ENCODE assay signal across 28 cellular contexts in genomic region chr5:80632700-80633099, GRCh38.
"Had no signal": no experiment of that assay in that cellular context is flagged by ENCODE, and none has a peak within 500 bp of the region (broad histone marks: within the 10 kb centered on the region; RNA-seq: fewer than 3 reads in every experiment).

No MANE protein-coding gene starts in this region.

- H3K4me1 ChIP-seq: ascending aorta, SJCRH30 had no signal

- H3K27me3 ChIP-seq: ascending aorta, cardiac muscle cell, SJCRH30 had no signal

- H3K4me3 ChIP-seq: ascending aorta, cardiac muscle cell, SJCRH30, SK-N-MC had no signal

- H3K9me3 Mint-ChIP-seq: activated CD4-positive, alpha-beta T cell treated with anti-CD3 and anti-CD28 coated beads, Interleukin-2, amount 10 ng/mL, durations not matched to agents 24 days and 14 days; activated CD8-positive, alpha-beta T cell treated with anti-CD3 and anti-CD28 coated beads for 36 hours; activated naive CD4-positive, alpha-beta T cell treated with anti-CD3 and anti-CD28 coated beads, Interleukin-2, amount 50 U/mL, for 24 hours; activated naive CD8-positive, alpha-beta T cell treated with anti-CD3 and anti-CD28 coated beads, Interleukin-2, amount 10 ng/mL, durations not matched to agents 7 days and 5 days; activated T-cell treated with anti-CD3 and anti-CD28 coated beads, Interleukin-2, amount 50 U/mL, for 72 hours; activated T-helper 17 cell treated with anti-CD3 and anti-CD28 coated beads, Interleukin-2, amount 50 U/mL, for 72 hours; central memory CD8-positive, alpha-beta T cell had no signal

- H3K27ac ChIP-seq: ascending aorta, cardiac muscle cell, SJCRH30, SK-N-MC, WERI-Rb-1 had no signal

- H3K4me1 Mint-ChIP-seq: activated T-helper 17 cell treated with anti-CD3 and anti-CD28 coated beads, Interleukin-2, amount 50 U/mL, for 72 hours; central memory CD8-positive, alpha-beta T cell had no signal

- DNase-seq: activated CD4-positive, alpha-beta T cell treated with anti-CD3 and anti-CD28 coated beads, Interleukin-2, amount 10 ng/mL, durations not matched to agents 24 days and 14 days; activated CD4-positive, alpha-beta T cell treated with anti-CD3 and anti-CD28 coated beads, Interleukin-2, amount 50 U/mL, for 4 hours; activated CD4-positive, CD25-positive, alpha-beta regulatory T cell; activated CD8-positive, alpha-beta T cell treated with anti-CD3 and anti-CD28 coated beads for 36 hours; activated gamma-delta T cell; activated naive CD4-positive, alpha-beta T cell treated with Interleukin-2 at 50 U/mL for 16 hours; activated naive CD8-positive, alpha-beta T cell treated with anti-CD3 and anti-CD28 coated beads, Interleukin-2, amount 10 ng/mL, durations not matched to agents 7 days and 5 days; activated T-cell treated with anti-CD3 and anti-CD28 coated beads, Interleukin-2, amount 50 U/mL, for 1 hour; activated T-cell treated with anti-CD3 and anti-CD28 coated beads, Interleukin-2, amount 50 U/mL, for 72 hours; amygdala; NCI-H1105 treated with DMSO at 0.1 percent for 48 hours; NCI-H1436; NCI-H1694; NCI-H1930; NCI-H2081 treated with DMSO at 0.1 percent for 48 hours; NCI-H226; NCI-H446 treated with DMSO at 0.1 percent for 48 hours; NCI-H524; SHP77; SJCRH30; T1000; WERI-Rb-1 had no signal

- H3K27me3 Mint-ChIP-seq: activated CD4-positive, alpha-beta T cell treated with anti-CD3 and anti-CD28 coated beads, Interleukin-2, amount 10 ng/mL, durations not matched to agents 24 days and 14 days; activated CD8-positive, alpha-beta T cell treated with anti-CD3 and anti-CD28 coated beads for 36 hours; activated naive CD4-positive, alpha-beta T cell treated with anti-CD3 and anti-CD28 coated beads, Interleukin-2, amount 50 U/mL, for 24 hours; activated naive CD8-positive, alpha-beta T cell treated with anti-CD3 and anti-CD28 coated beads, Interleukin-2, amount 10 ng/mL, durations not matched to agents 7 days and 5 days; activated T-helper 17 cell treated with anti-CD3 and anti-CD28 coated beads, Interleukin-2, amount 50 U/mL, for 72 hours; central memory CD8-positive, alpha-beta T cell had no signal

- H3K9me3 ChIP-seq: ascending aorta, SJCRH30 had no signal

- H3K27ac Mint-ChIP-seq: activated CD4-positive, alpha-beta T cell treated with anti-CD3 and anti-CD28 coated beads, Interleukin-2, amount 10 ng/mL, durations not matched to agents 24 days and 14 days; activated CD8-positive, alpha-beta T cell treated with anti-CD3 and anti-CD28 coated beads for 36 hours; activated naive CD4-positive, alpha-beta T cell treated with anti-CD3 and anti-CD28 coated beads, Interleukin-2, amount 50 U/mL, for 24 hours; activated naive CD8-positive, alpha-beta T cell treated with anti-CD3 and anti-CD28 coated beads, Interleukin-2, amount 10 ng/mL, durations not matched to agents 7 days and 5 days; activated T-cell treated with anti-CD3 and anti-CD28 coated beads, Interleukin-2, amount 50 U/mL, for 72 hours; activated T-helper 17 cell treated with anti-CD3 and anti-CD28 coated beads, Interleukin-2, amount 50 U/mL, for 72 hours had no signal

- H3K4me3 Mint-ChIP-seq: activated CD4-positive, alpha-beta T cell treated with anti-CD3 and anti-CD28 coated beads, Interleukin-2, amount 10 ng/mL, durations not matched to agents 24 days and 14 days; activated CD8-positive, alpha-beta T cell treated with anti-CD3 and anti-CD28 coated beads for 36 hours; activated naive CD4-positive, alpha-beta T cell treated with anti-CD3 and anti-CD28 coated beads, Interleukin-2, amount 50 U/mL, for 24 hours; activated naive CD8-positive, alpha-beta T cell treated with anti-CD3 and anti-CD28 coated beads, Interleukin-2, amount 10 ng/mL, durations not matched to agents 7 days and 5 days; activated T-cell treated with anti-CD3 and anti-CD28 coated beads, Interleukin-2, amount 50 U/mL, for 72 hours; activated T-helper 17 cell treated with anti-CD3 and anti-CD28 coated beads, Interleukin-2, amount 50 U/mL, for 72 hours; central memory CD8-positive, alpha-beta T cell had no signal
